8 cellular contexts compared by ENCODE assay signal in genomic region chrX:10106801-10107200, GRCh38. TPM values are rescaled to one million over a fixed set of nuclear protein-coding genes. Genes with fewer than 3 reads are reported as not detected.
DNase-seq lines count a peak whose midpoint lies in the region; ATAC-seq and TF ChIP-seq lines count a peak whose summit lies in the region.

No MANE protein-coding gene starts in this region.

- H3K27me3 ChIP-seq in GM23338 (ENCODE audit: insufficient read depth) = no peaks in the 10 kb centered on the region

- H3K4me1 ChIP-seq in GM23338 (ENCODE audit: insufficient read depth) = no peaks in the 10 kb centered on the region

- no peaks in the 10 kb centered on the region for H3K27me3 Mint-ChIP-seq in activated CD4-positive, alpha-beta T cell treated with anti-CD3 and anti-CD28 coated beads, Interleukin-2, amount 10 ng/mL, durations not matched to agents 24 days and 14 days
- H3K27me3 Mint-ChIP-seq in natural killer cell (ENCODE audit: low read depth in 2 of 2) = no peaks in the 10 kb centered on the region
- peaks cover 3% of the 10 kb centered on the region for H3K27me3 Mint-ChIP-seq in GM23338 (ENCODE audit: insufficient read depth, low read depth, poor library complexity)

- intact Hi-C loops in activated CD4-positive, alpha-beta T cell treated with anti-CD3 and anti-CD28 coated beads, Interleukin-2, amount 10 ng/mL, durations not matched to agents 24 days and 14 days (cut with micrococcal nuclease) = no loop called here
- intact Hi-C loops in natural killer cell (cut with micrococcal nuclease) = no loop called here

- no peak overlapping the region for H3K27ac ChIP-seq in GM23338 (ENCODE audit: low read depth)

- no peaks in the 10 kb centered on the region for H3K79me2 ChIP-seq in GM23338 (replicated peaks; ENCODE audit: insufficient read depth)

- H3K4me3 Mint-ChIP-seq in activated CD4-positive, alpha-beta T cell treated with anti-CD3 and anti-CD28 coated beads, Interleukin-2, amount 10 ng/mL, durations not matched to agents 24 days and 14 days = peak overlapping the region; percentile 39
- H3K4me3 Mint-ChIP-seq in natural killer cell (no peak overlapping the region), GM23338 (no peak overlapping the region)

- H3K36me3 ChIP-seq in GM23338 (ENCODE audit: insufficient read depth) = no peaks in the 10 kb centered on the region

- TF ChIP-seq CTCF in natural killer cell (IDR thresholded peaks at IDR 0.05) (no peak), GM23338 (conservative IDR thresholded peaks at IDR 0.05; ENCODE audit: low read depth in 2 of 2) (no peak)

- peaks cover 39% of the 10 kb centered on the region for H3K4me1 Mint-ChIP-seq in activated CD4-positive, alpha-beta T cell treated with anti-CD3 and anti-CD28 coated beads, Interleukin-2, amount 10 ng/mL, durations not matched to agents 24 days and 14 days
- H3K4me1 Mint-ChIP-seq in natural killer cell (peaks cover 0 to 26% of the 10 kb centered on the region in 2 donors), GM23338 (peaks cover 9% of the 10 kb centered on the region; the same call in 2 of the 3 replicates)

- ATAC-seq in GM18517 (IDR thresholded peaks at IDR 0.05; ENCODE audit: unreplicated experiment) (peak; percentile 57), HG02884 (IDR thresholded peaks at IDR 0.05; ENCODE audit: unreplicated experiment) (peak; percentile 46), natural killer cell (peak; percentile 44 to 54 (median 50)), GM23338 (no peak)

- no peak overlapping the region for H3K4me3 ChIP-seq in GM23338

- peak overlapping the region; percentile 83 for H3K27ac Mint-ChIP-seq in activated CD4-positive, alpha-beta T cell treated with anti-CD3 and anti-CD28 coated beads, Interleukin-2, amount 10 ng/mL, durations not matched to agents 24 days and 14 days
- H3K27ac Mint-ChIP-seq in natural killer cell = peak overlapping the region; percentile 5 to 31
- no peak overlapping the region for H3K27ac Mint-ChIP-seq in GM23338

- H3F3A ChIP-seq in GM23338 (replicated peaks; ENCODE audit: low read depth) = no peaks in the 10 kb centered on the region

- H2AFZ ChIP-seq in GM23338 = no peak overlapping the region

- no peaks in the 10 kb centered on the region for H3K9me3 Mint-ChIP-seq in activated CD4-positive, alpha-beta T cell treated with anti-CD3 and anti-CD28 coated beads, Interleukin-2, amount 10 ng/mL, durations not matched to agents 24 days and 14 days
- H3K9me3 Mint-ChIP-seq in natural killer cell (no peaks in the 10 kb centered on the region), GM23338 (no peaks in the 10 kb centered on the region)

- H3K4me2 ChIP-seq in GM23338 = no peak overlapping the region

- peak; percentile 83 for DNase-seq in activated CD4-positive, alpha-beta T cell treated with anti-CD3 and anti-CD28 coated beads, Interleukin-2, amount 10 ng/mL, durations not matched to agents 24 days and 14 days
- no peak for DNase-seq in natural killer cell
- no peak for DNase-seq in SKM-1 treated with dmso at 0.1 percent for 144 hours (lab: John Stamatoyannopoulos, UW; ENCODE audit: unreplicated experiment)
- DNase-seq in GM23338 (ENCODE audit: low spot score) = no peak
- DNase-seq in GOT3 (lab: John Stamatoyannopoulos, UW) = no peak
- DNase-seq in glomerular visceral epithelial cell (ENCODE audit: extremely low spot score) = no peak

- H4K20me1 ChIP-seq in GM23338 (replicated peaks; ENCODE audit: insufficient read depth) = no peaks in the 10 kb centered on the region

- peaks cover 22% of the 10 kb centered on the region for H3K36me3 Mint-ChIP-seq in activated CD4-positive, alpha-beta T cell treated with anti-CD3 and anti-CD28 coated beads, Interleukin-2, amount 10 ng/mL, durations not matched to agents 24 days and 14 days (ENCODE audit: low read depth)
- H3K36me3 Mint-ChIP-seq in natural killer cell (no peaks in the 10 kb centered on the region), GM23338 (ENCODE audit: low read depth) (peaks cover 17% of the 10 kb centered on the region)

- H3K9me2 ChIP-seq in GM23338 (ENCODE audit: insufficient read depth) = no peaks in the 10 kb centered on the region

TF ChIP-seq in GM23338, 12 proteins besides CTCF, POLR2A, EP300 and RAD21:
- TF ChIP-seq ETS1 (IDR thresholded peaks at IDR 0.05) (no peak), REST (IDR thresholded peaks at IDR 0.05; ENCODE audit: unreplicated experiment) (no peak)

RNA-seq across cellular contexts. Expression of gene CLCN4, which starts 50.0 kb away (rescaled TPM):
- total RNA-seq in activated CD4-positive, alpha-beta T cell treated with anti-CD3 and anti-CD28 coated beads, Interleukin-2, amount 10 ng/mL, durations not matched to agents 24 days and 14 days = not detected in 2 replicates
- total RNA-seq in natural killer cell = under 1 TPM; 0.05 to 0.66 (median 0.23) TPM
- 4.9 and 5.0 TPM in 2 replicates for total RNA-seq in GM23338 (2014; rRNA removed; shearing (Covaris generic))
- polyA plus RNA-seq in GM23338 (2016; fragmentation: Nextera tagmentation; extraction: Ambion mirVana) = 0.99 and 1.2 TPM in 2 replicates
